In the genomic region with DNA sequence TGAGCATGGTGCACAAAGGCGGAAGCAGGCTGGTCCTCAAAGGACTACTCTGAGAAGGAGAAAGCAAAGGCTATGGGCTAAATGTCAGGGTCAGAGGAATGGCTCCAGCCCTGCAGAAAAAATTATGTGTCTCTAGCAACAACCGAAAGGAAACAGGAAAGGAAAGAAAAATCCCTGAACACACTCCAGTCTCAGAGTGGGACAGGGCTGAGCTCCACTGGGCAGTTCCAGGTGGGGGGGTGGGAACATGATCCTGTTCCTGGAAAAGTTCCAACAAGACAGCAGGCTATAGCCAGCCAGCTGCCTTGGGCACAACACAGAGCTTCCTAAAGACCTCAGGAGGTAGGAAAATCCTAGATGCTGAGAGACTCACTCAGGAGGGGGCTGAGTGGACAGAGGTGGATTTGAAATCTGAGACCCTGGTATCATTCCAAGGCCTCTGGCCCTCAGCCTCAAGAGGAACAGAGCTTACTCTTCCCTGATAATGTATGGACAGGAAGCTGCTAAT, we compare ENCODE assay signal across 12 cellular contexts.
DNase-seq lines count a peak whose midpoint lies in the region; ATAC-seq lines count a peak whose summit lies in the region.
"Had no signal": no experiment of that assay in that cellular context is flagged by ENCODE, and none has a peak within 500 bp of the region (broad histone marks: within the 10 kb centered on the region; RNA-seq: fewer than 3 reads in every experiment).

No MANE protein-coding gene starts in this region.

- peak; percentile 61 for ATAC-seq in sciatic nerve
- ATAC-seq in GM21576 (IDR thresholded peaks at IDR 0.05; ENCODE audit: unreplicated experiment) = no peak
- no peak for ATAC-seq in HG03039 (IDR thresholded peaks at IDR 0.05; ENCODE audit: unreplicated experiment)
- ATAC-seq: activated CD8-positive, alpha-beta T cell treated with anti-CD3 and anti-CD28 coated beads for 36 hours; HCT116 had no signal

- DNase-seq in HT1080 (ENCODE audit: low read depth) (peak; percentile 87), NCI-H524 treated with DMSO at 0.1 percent for 48 hours (lab: John Stamatoyannopoulos, UW) (peak; percentile 96), cerebellum (ENCODE audit: low spot score) (peak; percentile 24), sciatic nerve (ENCODE audit: low spot score) (no peak), HuH-7.5 (ENCODE audit: low spot score) (no peak), NCI-H2196 treated with DMSO at 0.1 percent for 48 hours (lab: John Stamatoyannopoulos, UW; ENCODE audit: unreplicated experiment) (no peak)
- DNase-seq: activated CD8-positive, alpha-beta T cell treated with anti-CD3 and anti-CD28 coated beads for 36 hours; kidney glomerular epithelial cell; NCI-H1694 treated with DMSO at 0.1 percent for 48 hours had no signal

- intact Hi-C loops in sciatic nerve (cut with DNase I) = no loop called here

Comparison
In these comparisons a context has a peak if more than half of its experiments do, and no peak if none do; other contexts are left out.
1. DNase-seq: peak in HT1080 (single experiment), NCI-H524 treated with DMSO at 0.1 percent for 48 hours (single experiment) and cerebellum (single experiment); none in sciatic nerve (single experiment), HuH-7.5 (single experiment) and NCI-H2196 treated with DMSO at 0.1 percent for 48 hours (single experiment).